8 cellular contexts compared by ENCODE assay signal in genomic region chr15:65400760-65401606, GRCh38. TPM values are rescaled to one million over a fixed set of nuclear protein-coding genes. Genes with fewer than 3 reads are reported as not detected.
A peak's percentile ranks its signal among the peaks of the same experiment; 100 is the strongest.
DNase-seq lines count a peak whose midpoint lies in the region; TF ChIP-seq lines count a peak whose summit lies in the region.

No MANE protein-coding gene starts in this region.

- H3K27me3 ChIP-seq in iPS-15b (ENCODE audit: control insufficient read depth, insufficient read depth, low read length) (peaks cover 21% of the 10 kb centered on the region), smooth muscle cell (ENCODE audit: low read depth) (peaks cover 20% of the 10 kb centered on the region)

- H3K4me1 ChIP-seq in iPS-15b (ENCODE audit: control insufficient read depth, insufficient read depth, low read length): peaks cover 14% of the 10 kb centered on the region
- H3K4me1 ChIP-seq in smooth muscle cell (ENCODE audit: low read depth): peaks cover 20% of the 10 kb centered on the region

- peaks cover 3% of the 10 kb centered on the region for H3F3A ChIP-seq in smooth muscle cell (ENCODE audit: low read depth)

- H3K36me3 ChIP-seq in iPS-15b (ENCODE audit: control insufficient read depth, insufficient read depth, low read length): no peaks in the 10 kb centered on the region
- H3K36me3 ChIP-seq in smooth muscle cell (ENCODE audit: low read depth): no peaks in the 10 kb centered on the region

- H3K4me2 ChIP-seq in smooth muscle cell: peak overlapping the region; percentile 8

- H2AFZ ChIP-seq in smooth muscle cell (ENCODE audit: low read depth): no peak overlapping the region

- peak; percentile 94 for DNase-seq in DMS79 treated with DMSO at 0.1 percent for 48 hours (lab: John Stamatoyannopoulos, UW)
- no peak for DNase-seq in DMS79 (lab: John Stamatoyannopoulos, UW)
- DNase-seq in NCI-H1417 treated with DMSO at 0.1 percent for 48 hours (lab: John Stamatoyannopoulos, UW): peak; percentile 19
- DNase-seq in SKM-1 (lab: John Stamatoyannopoulos, UW; ENCODE audit: unreplicated experiment): peak; percentile 75
- DNase-seq in astrocyte of the spinal cord (ENCODE audit: low read depth, low spot score): peak; percentile 85
- no peak for DNase-seq in smooth muscle cell (lab: John Stamatoyannopoulos, UW; ENCODE audit: unreplicated experiment)
- no peak for DNase-seq in mesenteric fat pad (ENCODE audit: low spot score)

- H3K9ac ChIP-seq in iPS-15b (ENCODE audit: low read depth, low read length) (no peak overlapping the region), smooth muscle cell (ENCODE audit: low read depth) (no peak overlapping the region)

- H3K79me2 ChIP-seq in smooth muscle cell (ENCODE audit: low read depth): no peaks in the 10 kb centered on the region

- H3K4me3 ChIP-seq in astrocyte of the spinal cord (ENCODE audit: low read depth, low read length) (no peak overlapping the region), iPS-15b (ENCODE audit: low read depth, low read length) (peak overlapping the region; percentile 2), smooth muscle cell (no peak overlapping the region)

- H3K27ac ChIP-seq in smooth muscle cell (ENCODE audit: low read depth): no peak overlapping the region

- in situ Hi-C loops in astrocyte of the spinal cord (cut with HindIII; ENCODE audit: low sequenced_read_pairs): no loop called here

- H4K20me1 ChIP-seq in smooth muscle cell (ENCODE audit: low read depth): peaks cover 5% of the 10 kb centered on the region

- peak; percentile 94 for TF ChIP-seq CTCF in astrocyte of the spinal cord (IDR thresholded peaks at IDR 0.05; ENCODE audit: low read depth, low read length)
- peak; percentile 76 for TF ChIP-seq CTCF in smooth muscle cell (IDR thresholded peaks at IDR 0.05; ENCODE audit: borderline replicate concordance, insufficient read depth, poor library complexity, severe bottlenecking)

- no peaks in the 10 kb centered on the region for H3K9me3 ChIP-seq in iPS-15b (ENCODE audit: control insufficient read depth, insufficient read depth, low read length)
- H3K9me3 ChIP-seq in smooth muscle cell (replicated peaks; ENCODE audit: low read depth): no peaks in the 10 kb centered on the region

- 24% methylated on average over 10 of the region's 11 CpGs for WGBS in smooth muscle cell (ENCODE audit: low lambda C conversion rate)

RNA-seq across cellular contexts. Expression of gene IGDCC4, which starts 21.8 kb away (rescaled TPM):
- total RNA-seq in smooth muscle cell: 20.0 and 20.5 TPM in 2 replicates
- 24.2 and 25.2 TPM in 2 replicates for polyA plus RNA-seq in smooth muscle cell
- total RNA-seq in mesenteric fat pad: 0.64 TPM

RNA-seq across cellular contexts. Expression of gene IGDCC3, which starts 23.2 kb away (rescaled TPM):
- total RNA-seq in smooth muscle cell (2.6 and 3.2 TPM in 2 replicates), mesenteric fat pad (not detected)
- polyA plus RNA-seq in smooth muscle cell: 5.9 and 8.5 TPM in 2 replicates

Comparison
In these comparisons a context has a peak if more than half of its experiments do, and no peak if none do; other contexts are left out.
1. DNase-seq: peak in DMS79 treated with DMSO at 0.1 percent for 48 hours (single experiment), NCI-H1417 treated with DMSO at 0.1 percent for 48 hours (single experiment), SKM-1 (single experiment) and astrocyte of the spinal cord (single experiment); none in DMS79 (single experiment), smooth muscle cell (single experiment) and mesenteric fat pad (single experiment).
2. RNA of gene IGDCC4, which starts 21.8 kb away (total RNA-seq): 20.0 to 20.5 TPM in smooth muscle cell; 0.64 TPM in mesenteric fat pad (single experiment); every median in the first group is over 10 times any median in the second.